Comparison of ENCODE assay signal across 7 cellular contexts in the genomic region with DNA sequence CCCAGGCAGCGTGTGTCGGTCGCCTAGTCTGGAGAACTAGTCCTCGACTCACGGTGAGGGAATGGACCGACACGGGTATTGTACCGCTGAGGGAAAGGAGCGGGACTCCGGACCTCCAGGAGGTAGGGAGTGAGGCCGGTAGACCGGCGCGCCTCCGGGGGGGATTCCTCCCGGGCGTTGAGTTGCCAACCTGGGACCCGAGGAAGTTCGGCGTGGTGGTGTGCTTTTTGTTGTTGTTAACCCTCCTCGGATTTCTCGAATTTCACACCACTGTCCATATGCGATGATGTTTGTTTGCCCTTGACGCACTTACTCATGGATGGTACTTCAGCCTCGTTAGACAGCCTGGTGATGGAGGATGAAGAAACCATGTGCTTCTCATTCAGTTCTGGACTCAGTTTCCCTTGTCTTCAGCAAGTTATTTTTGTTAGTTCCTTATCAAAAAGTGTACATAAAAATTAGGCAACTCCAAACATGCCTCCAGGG. TPM values are rescaled to one million over a fixed set of nuclear protein-coding genes. Genes with fewer than 3 reads are reported as not detected.
DNase-seq lines count a peak whose midpoint lies in the region; ATAC-seq and TF ChIP-seq lines count a peak whose summit lies in the region.
"Not testable (repeated sequence)": the region's sequence is repeated elsewhere in the genome, so short reads cannot be mapped to it uniquely, and the experiment has no call there.

No MANE protein-coding gene starts in this region.

- H3K4me3 ChIP-seq in MM.1S (ENCODE audit: low read length) (peak overlapping the region; percentile 95), fibroblast of the aortic adventitia (ENCODE audit: low read depth, low read length) (peak overlapping the region; percentile 87), retinal pigment epithelial cell (ENCODE audit: low read length) (peak overlapping the region; percentile 91)

- not testable (repeated sequence) for H3K4me1 ChIP-seq in MM.1S (ENCODE audit: low read length)

- H3K36me3 ChIP-seq in MM.1S (replicated peaks; ENCODE audit: insufficient read depth, low read length) = not testable (repeated sequence)

- peak overlapping the region; percentile 90 for H3K27ac ChIP-seq in MM.1S (ENCODE audit: low read length)

- H3K9ac ChIP-seq in MM.1S (ENCODE audit: low read length) = peak overlapping the region; percentile 99

- not testable (repeated sequence) for H3K27me3 Mint-ChIP-seq in MCF 10A (ENCODE audit: insufficient read depth, unreplicated experiment); memory B cell

- intact Hi-C loops in MCF 10A (cut with micrococcal nuclease) = not testable (repeated sequence)

- H2AFZ ChIP-seq in MM.1S (ENCODE audit: low read length) = peak overlapping the region; percentile 95

- TF ChIP-seq POLR2A in GM15510 (IDR thresholded peaks at IDR 0.05; ENCODE audit: borderline replicate concordance, extremely low read depth, insufficient read length) = peak; percentile 63

- not testable (repeated sequence) for TF ChIP-seq CTCF in MM.1S (IDR thresholded peaks at IDR 0.05; ENCODE audit: low read length); MCF 10A (IDR thresholded peaks at IDR 0.05; ENCODE audit: unreplicated experiment); fibroblast of the aortic adventitia (IDR thresholded peaks at IDR 0.05; ENCODE audit: insufficient read depth, low read length); retinal pigment epithelial cell (conservative IDR thresholded peaks at IDR 0.05; ENCODE audit: low read depth, low read length)

- BruUV-seq in MCF 10A (replicated peaks; lab: Mats Ljungman, UMichigan) = TSS peak; percentile 58

- not testable (repeated sequence) for H3K9me3 ChIP-seq in MM.1S (replicated peaks; ENCODE audit: insufficient read depth, low read length)

- H3F3A ChIP-seq in MM.1S (ENCODE audit: insufficient read depth, low read length) = not testable (repeated sequence)

- H4K20me1 ChIP-seq in MM.1S (ENCODE audit: insufficient read depth, low read length) = peaks cover 12% of the 10 kb centered on the region; the same call in 1 of the 2 replicates

- H3K9me2 ChIP-seq in MM.1S (replicated peaks; ENCODE audit: insufficient read depth, low read length) = not testable (repeated sequence)

- CTCF ChIA-PET in MCF 10A (lab: Yijun Ruan, JAX) = interaction anchor here (0.6 kb wide), 1 partner anchor 375 kb away, joined by 4 read pairs; no protein-coding TSS in a partner anchor

- peaks cover 45% of the 10 kb centered on the region for H3K4me1 Mint-ChIP-seq in MCF 10A (ENCODE audit: insufficient read depth, unreplicated experiment)
- H3K4me1 Mint-ChIP-seq in memory B cell = peaks cover 35% of the 10 kb centered on the region

- H3K9me3 Mint-ChIP-seq in MCF 10A (ENCODE audit: unreplicated experiment); memory B cell: not testable (repeated sequence)

- peaks cover 59% of the 10 kb centered on the region for H3K36me3 Mint-ChIP-seq in MCF 10A (ENCODE audit: insufficient read depth, unreplicated experiment)
- H3K36me3 Mint-ChIP-seq in memory B cell = peaks cover 20% of the 10 kb centered on the region

- H3K4me3 Mint-ChIP-seq in MCF 10A (ENCODE audit: unreplicated experiment) (peak overlapping the region; percentile 98), memory B cell (peak overlapping the region; percentile 96)

- DNase-seq in MM.1S = peak; percentile 8
- not testable (repeated sequence) for DNase-seq in MCF 10A (ENCODE audit: unreplicated experiment); fibroblast of the aortic adventitia (ENCODE audit: low read depth); memory B cell (ENCODE audit: low spot score in 2 of 2); retinal pigment epithelial cell (ENCODE audit: low read depth)

- H3K27ac Mint-ChIP-seq in MCF 10A (ENCODE audit: low read depth, unreplicated experiment) (peak overlapping the region; percentile 98), memory B cell (peak overlapping the region; percentile 94)

- H3K79me2 ChIP-seq in MM.1S (ENCODE audit: low read length) = peaks cover 51% of the 10 kb centered on the region

- H3K4me2 ChIP-seq in MM.1S (ENCODE audit: low read depth, low read length) = peak overlapping the region; percentile 14; the same call in 1 of the 2 replicates

- peak; percentile 1 for ATAC-seq in activated CD4-positive, CD25-positive, alpha-beta regulatory T cell treated with anti-CD3 and anti-CD28 coated beads, Interleukin-2, amount 50 U/mL, for 24 hours
- ATAC-seq in memory B cell (ENCODE audit: low read depth) = not testable (repeated sequence)

- not testable (repeated sequence) for H3K27me3 ChIP-seq in MM.1S (replicated peaks; ENCODE audit: insufficient read depth, low read length)

- POLR2A ChIA-PET in MCF 10A (lab: Yijun Ruan, JAX) = not testable (repeated sequence)

RNA-seq across cellular contexts. Expression of a gene that starts 0.3 kb away (rescaled TPM):
- 226 and 235 TPM in 2 replicates for total RNA-seq in MCF 10A (2022)
- total RNA-seq in fibroblast of the aortic adventitia (ENCODE audit: low replicate concordance) = 73.7 and 129 TPM in 2 replicates

RNA-seq across cellular contexts. Expression of a gene that starts 0.6 kb away (rescaled TPM):
- total RNA-seq in MCF 10A (2022) (78.6 and 88.5 TPM in 2 replicates), fibroblast of the aortic adventitia (ENCODE audit: low replicate concordance) (25.7 and 54.6 TPM in 2 replicates)
